21 cellular contexts compared by ENCODE assay signal in the genomic region with DNA sequence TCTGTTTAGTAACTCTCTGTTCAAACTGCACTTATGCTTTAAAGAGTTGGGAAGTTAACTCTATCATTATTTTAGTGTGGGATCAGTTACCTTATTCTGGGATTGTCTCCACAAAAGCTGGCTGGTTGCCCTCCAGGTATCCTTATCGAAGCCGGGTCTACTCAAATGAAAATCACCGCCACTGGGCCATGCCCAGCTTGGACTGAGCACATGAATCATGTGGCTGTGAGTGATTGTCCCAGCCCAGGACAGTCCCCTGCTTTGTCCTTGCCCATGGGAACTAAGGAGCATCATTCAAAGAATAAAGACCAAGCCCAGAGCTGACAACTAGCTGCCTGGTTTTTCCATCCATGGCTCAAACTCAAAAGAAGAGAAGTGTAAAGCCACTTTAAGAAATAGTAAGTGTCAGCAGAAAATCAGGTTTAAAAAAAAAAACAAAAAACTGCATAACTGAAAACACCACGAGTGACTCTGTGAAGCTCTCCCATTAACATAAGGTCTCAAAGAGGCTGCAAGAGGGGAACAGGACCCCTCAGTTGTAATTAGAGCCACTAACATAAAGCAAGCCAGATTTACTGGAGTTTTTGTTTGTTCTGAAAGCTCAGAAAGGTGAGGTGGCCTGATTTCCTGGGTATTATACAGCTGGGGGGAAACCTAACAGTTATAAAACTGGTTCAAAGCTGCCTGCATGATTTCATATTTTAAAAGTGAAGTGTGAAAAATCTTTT.
"Had no signal": no experiment of that assay in that cellular context is flagged by ENCODE, and none has a peak within 500 bp of the region (broad histone marks: within the 10 kb centered on the region; RNA-seq: fewer than 3 reads in every experiment).

No MANE protein-coding gene starts in this region.

- H3K9ac ChIP-seq: parathyroid adenoma had no signal

- H3K4me1 ChIP-seq: parathyroid adenoma, testis had no signal

- H2AFZ ChIP-seq: parathyroid adenoma had no signal

- H3K79me2 ChIP-seq: parathyroid adenoma had no signal

- H3K4me3 ChIP-seq: dorsolateral prefrontal cortex, sigmoid colon, testis had no signal

- H3K27ac ChIP-seq: brain microvascular endothelial cell, dorsolateral prefrontal cortex, epithelial cell of prostate, neutrophil, parathyroid adenoma, sigmoid colon, testis had no signal

- H3K36me3 ChIP-seq: brain microvascular endothelial cell, neutrophil, sigmoid colon had no signal

- H3K9me3 ChIP-seq: neutrophil, sigmoid colon, testis had no signal

- DNase-seq: activated CD4-positive, alpha-beta T cell treated with anti-CD3 and anti-CD28 coated beads for 36 hours; activated CD4-positive, alpha-beta T cell treated with anti-CD3 and anti-CD28 coated beads, Interleukin-2, amount 50 U/mL, for 48 hours; activated gamma-delta T cell treated with Interleukin-2 at 50 U/mL for 16 hours; activated T-cell treated with anti-CD3 and anti-CD28 coated beads for 4 hours; brain microvascular endothelial cell; central memory CD4-positive, alpha-beta T cell; dorsolateral prefrontal cortex; endodermal cell; foreskin fibroblast; naive thymus-derived CD8-positive, alpha-beta T cell; sigmoid colon; stimulated activated CD4-positive, alpha-beta T cell treated with anti-CD3 and anti-CD28 coated beads, Interleukin-4, amount 100 ng/mL, for 24 hours; T-helper 17 cell; testis had no signal

- FAIRE-seq: colon, TTC549 had no signal

- ATAC-seq: activated CD4-positive, alpha-beta T cell treated with anti-CD3 and anti-CD28 coated beads for 36 hours; naive thymus-derived CD8-positive, alpha-beta T cell; stimulated activated effector memory CD8-positive, alpha-beta T cell treated with anti-CD3 and anti-CD28 coated beads, Interleukin-12 subunit alpha, Interleukin-12 subunit beta, amount 100 ng/mL, for 72 hours; T-helper 17 cell; WTC11 had no signal

- H3K27me3 ChIP-seq: brain microvascular endothelial cell, neutrophil, testis had no signal
